Comparison of ENCODE assay signal across 12 cellular contexts in the genomic region with DNA sequence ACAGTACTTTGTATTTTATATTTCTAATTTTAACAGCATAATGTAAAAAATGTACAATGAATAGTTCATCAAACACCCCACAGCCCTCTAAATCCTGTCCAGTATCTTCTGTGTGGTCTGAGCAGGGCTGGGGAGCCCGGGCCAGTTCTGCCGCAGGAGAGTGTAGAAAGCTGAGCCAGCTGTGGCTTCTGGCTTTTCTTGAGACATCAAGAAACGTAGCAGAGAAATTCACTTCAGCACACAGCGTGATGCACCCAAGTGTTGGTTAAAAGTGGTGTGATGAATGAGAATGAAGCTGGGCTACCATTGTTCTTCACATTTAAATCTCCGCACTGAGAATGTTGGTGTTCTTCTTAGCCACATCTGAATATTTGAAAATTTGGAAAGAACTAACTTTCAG. TPM values are rescaled to one million over a fixed set of nuclear protein-coding genes. Genes with fewer than 3 reads are reported as not detected.
A peak's percentile ranks its signal among the peaks of the same experiment; 100 is the strongest.
DNase-seq lines count a peak whose midpoint lies in the region; ATAC-seq and TF ChIP-seq lines count a peak whose summit lies in the region.
"Had no signal": no experiment of that assay in that cellular context is flagged by ENCODE, and none has a peak within 500 bp of the region (broad histone marks: within the 10 kb centered on the region; RNA-seq: fewer than 3 reads in every experiment).

No MANE protein-coding gene starts in this region.

- no peaks in the 10 kb centered on the region for H3K36me3 Mint-ChIP-seq in dendritic cell treated with granulocyte-macrophage colony-stimulating factor and Interleukin-4, amounts not matched to agents 40 ng/mL and 50 ng/mL, for 4 days (ENCODE audit: low read depth)
- H3K36me3 Mint-ChIP-seq in activated CD8-positive, alpha-beta T cell treated with anti-CD3 and anti-CD28 coated beads for 36 hours (ENCODE audit: low read depth): no peaks in the 10 kb centered on the region

- POLR2A ChIA-PET in activated CD8-positive, alpha-beta T cell treated with anti-CD3 and anti-CD28 coated beads for 36 hours (lab: Charles Lee): no interaction called here

- no peaks in the 10 kb centered on the region for H3K27me3 ChIP-seq in right lobe of liver
- H3K27me3 ChIP-seq in thoracic aorta (replicated peaks; ENCODE audit: insufficient read depth): no peaks in the 10 kb centered on the region

- H3K9me3 Mint-ChIP-seq in dendritic cell treated with granulocyte-macrophage colony-stimulating factor and Interleukin-4, amounts not matched to agents 40 ng/mL and 50 ng/mL, for 4 days: no peaks in the 10 kb centered on the region
- H3K9me3 Mint-ChIP-seq in activated CD8-positive, alpha-beta T cell treated with anti-CD3 and anti-CD28 coated beads for 36 hours: peaks cover 2% of the 10 kb centered on the region

- ATAC-seq in right lobe of liver (peak; percentile 32 to 49 (median 38)), thoracic aorta (ENCODE audit: insufficient number of reproducible peaks, low FRiP score, low read depth) (no peak), HG03097 (IDR thresholded peaks at IDR 0.05; ENCODE audit: low FRiP score, unreplicated experiment) (no peak)
- no peak for ATAC-seq in activated CD8-positive, alpha-beta T cell treated with anti-CD3 and anti-CD28 coated beads for 36 hours

- H3K9me3 ChIP-seq in right lobe of liver: no peaks in the 10 kb centered on the region
- no peaks in the 10 kb centered on the region for H3K9me3 ChIP-seq in thoracic aorta

- peaks cover 0 to 6% (median 3%) of the 10 kb centered on the region in 4 donors for H3K36me3 ChIP-seq in right lobe of liver
- H3K36me3 ChIP-seq in thoracic aorta: no peaks in the 10 kb centered on the region

- intact Hi-C loops in dendritic cell treated with granulocyte-macrophage colony-stimulating factor and Interleukin-4, amounts not matched to agents 40 ng/mL and 50 ng/mL, for 4 days (cut with micrococcal nuclease): loop anchor here (10.0 kb wide), 1 partner anchor 47 kb away; no protein-coding TSS in a partner anchor
- intact Hi-C loops in right lobe of liver (cut with DNase I): no loop called here
- intact Hi-C loops in activated CD8-positive, alpha-beta T cell treated with anti-CD3 and anti-CD28 coated beads for 36 hours (cut with micrococcal nuclease): no loop called here

- CTCF ChIA-PET in activated CD8-positive, alpha-beta T cell treated with anti-CD3 and anti-CD28 coated beads for 36 hours (lab: Charles Lee): no interaction called here

- TF ChIP-seq CTCF in right lobe of liver (IDR thresholded peaks at IDR 0.05) (no peak), thoracic aorta (IDR thresholded peaks at IDR 0.05) (no peak)
- TF ChIP-seq CTCF in activated CD8-positive, alpha-beta T cell treated with anti-CD3 and anti-CD28 coated beads for 36 hours (IDR thresholded peaks at IDR 0.05): no peak

- H3K4me1 Mint-ChIP-seq in dendritic cell treated with granulocyte-macrophage colony-stimulating factor and Interleukin-4, amounts not matched to agents 40 ng/mL and 50 ng/mL, for 4 days (ENCODE audit: low read depth): peaks cover 16% of the 10 kb centered on the region
- H3K4me1 Mint-ChIP-seq in activated CD8-positive, alpha-beta T cell treated with anti-CD3 and anti-CD28 coated beads for 36 hours (ENCODE audit: low read depth): peaks cover 3% of the 10 kb centered on the region

- peak; percentile 65 for DNase-seq in DMS 273 (lab: John Stamatoyannopoulos, UW; ENCODE audit: unreplicated experiment)
- DNase-seq in DMS 273 treated with DMSO at 0.1 percent for 48 hours (lab: John Stamatoyannopoulos, UW): no peak
- no peak for DNase-seq in right lobe of liver
- no peak for DNase-seq in thoracic aorta (ENCODE audit: low spot score)
- no peak for DNase-seq in NCI-H2107 treated with DMSO at 0.1 percent for 48 hours (lab: John Stamatoyannopoulos, UW; ENCODE audit: unreplicated experiment)
- DNase-seq in activated CD8-positive, alpha-beta T cell treated with anti-CD3 and anti-CD28 coated beads for 36 hours: no peak
- DNase-seq: activated CD4-positive, alpha-beta T cell treated with anti-CD3 and anti-CD28 coated beads for 48 hours; central memory CD4-positive, alpha-beta T cell had no signal

- peak overlapping the region; percentile 26 for H3K4me3 Mint-ChIP-seq in dendritic cell treated with granulocyte-macrophage colony-stimulating factor and Interleukin-4, amounts not matched to agents 40 ng/mL and 50 ng/mL, for 4 days
- no peak overlapping the region for H3K4me3 Mint-ChIP-seq in activated CD8-positive, alpha-beta T cell treated with anti-CD3 and anti-CD28 coated beads for 36 hours

- WGBS in right lobe of liver (ENCODE audit: insufficient coverage, low coverage, low lambda C conversion rate, missing lambda C conversion rate): 26% methylated on average over 5 of the region's 5 CpGs

- TF ChIP-seq POLR2A in right lobe of liver (IDR thresholded peaks at IDR 0.05): no peak

- H3K4me3 ChIP-seq in right lobe of liver (no peak overlapping the region), thoracic aorta (peak overlapping the region; percentile 38)
- H3K4me3 ChIP-seq: lung had no signal

- H3K27me3 Mint-ChIP-seq in dendritic cell treated with granulocyte-macrophage colony-stimulating factor and Interleukin-4, amounts not matched to agents 40 ng/mL and 50 ng/mL, for 4 days: peaks cover 3% of the 10 kb centered on the region
- peaks cover 6% of the 10 kb centered on the region for H3K27me3 Mint-ChIP-seq in activated CD8-positive, alpha-beta T cell treated with anti-CD3 and anti-CD28 coated beads for 36 hours

- peak overlapping the region; percentile 66 for H3K27ac Mint-ChIP-seq in dendritic cell treated with granulocyte-macrophage colony-stimulating factor and Interleukin-4, amounts not matched to agents 40 ng/mL and 50 ng/mL, for 4 days
- no peak overlapping the region for H3K27ac Mint-ChIP-seq in activated CD8-positive, alpha-beta T cell treated with anti-CD3 and anti-CD28 coated beads for 36 hours

- H3K27ac ChIP-seq in right lobe of liver: peak overlapping the region in 2 of 3 donors; percentile 20 to 28
- peak overlapping the region; percentile 15 to 57 for H3K27ac ChIP-seq in thoracic aorta
- H3K27ac ChIP-seq: 22Rv1 had no signal

- no peaks in the 10 kb centered on the region for H3K4me1 ChIP-seq in right lobe of liver
- peaks cover 34 to 47% of the 10 kb centered on the region in 2 donors for H3K4me1 ChIP-seq in thoracic aorta (ENCODE audit: control insufficient read depth in 1 of 2, low read depth in 2 of 2)

RNA-seq across cellular contexts. Expression of a gene that starts 23.6 kb away (rescaled TPM):
- total RNA-seq in right lobe of liver (10 to 100 TPM in 3 of 6 experiments, 1 to 10 TPM in 3; 5.4 to 18.0 (median 8.8) TPM), thoracic aorta (10 to 100 TPM; 26.1 to 35.3 TPM)
- total RNA-seq in activated CD8-positive, alpha-beta T cell treated with anti-CD3 and anti-CD28 coated beads for 36 hours: 10 to 100 TPM; 11.4 to 12.2 TPM

Comparison
In these comparisons a context has a peak if more than half of its experiments do, and no peak if none do; other contexts are left out.
1. ATAC-seq: peak in right lobe of liver (4 of 4); none in thoracic aorta (single experiment), HG03097 (single experiment) and activated CD8-positive, alpha-beta T cell treated with anti-CD3 and anti-CD28 coated beads for 36 hours (single experiment).